Comparison of ENCODE assay signal across 21 cellular contexts in the genomic region with DNA sequence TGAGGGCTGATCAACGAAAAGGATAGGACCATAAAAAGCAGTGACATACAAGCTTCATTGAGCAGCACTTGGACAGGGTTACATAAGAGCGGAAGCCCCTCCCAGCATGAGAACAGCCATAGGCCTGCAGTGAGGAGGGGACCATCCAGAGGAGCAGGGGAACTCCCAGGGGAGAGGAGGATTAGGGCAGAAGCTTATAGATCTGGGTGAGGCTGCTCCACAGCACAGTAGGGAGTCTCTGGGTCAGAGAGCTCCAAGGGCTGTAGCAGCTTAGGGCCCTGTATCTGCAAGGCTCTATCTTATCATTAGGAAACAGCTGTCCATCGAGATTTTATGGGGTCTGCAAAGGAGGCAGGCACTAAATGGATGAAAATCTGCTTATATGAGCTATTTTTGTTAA.
A peak's percentile ranks its signal among the peaks of the same experiment; 100 is the strongest.
DNase-seq lines count a peak whose midpoint lies in the region; ATAC-seq and TF ChIP-seq lines count a peak whose summit lies in the region.
"Had no signal": no experiment of that assay in that cellular context is flagged by ENCODE, and none has a peak within 500 bp of the region (broad histone marks: within the 10 kb centered on the region; RNA-seq: fewer than 3 reads in every experiment).

No MANE protein-coding gene starts in this region.

- H3K9me3 Mint-ChIP-seq in activated CD4-positive, alpha-beta T cell treated with anti-CD3 and anti-CD28 coated beads, Interleukin-2, amount 10 ng/mL, durations not matched to agents 24 days and 14 days, result no peaks in the 10 kb centered on the region
- no peaks in the 10 kb centered on the region for H3K9me3 Mint-ChIP-seq in activated CD8-positive, alpha-beta T cell treated with anti-CD3 and anti-CD28 coated beads for 36 hours
- no peaks in the 10 kb centered on the region for H3K9me3 Mint-ChIP-seq in naive thymus-derived CD8-positive, alpha-beta T cell
- H3K9me3 Mint-ChIP-seq: mesothelial cell of epicardium, type B pancreatic cell had no signal

- CTCF ChIA-PET in activated CD8-positive, alpha-beta T cell treated with anti-CD3 and anti-CD28 coated beads for 36 hours (lab: Charles Lee), result no interaction called here

- no peak for DNase-seq in activated CD4-positive, alpha-beta T cell treated with anti-CD3 and anti-CD28 coated beads, Interleukin-2, amount 10 ng/mL, durations not matched to agents 24 days and 14 days
- no peak for DNase-seq in activated CD4-positive, alpha-beta T cell treated with anti-CD3 and anti-CD28 coated beads for 48 hours
- DNase-seq in D341Med (ENCODE audit: low spot score) (peak; percentile 68), retina (no peak)
- DNase-seq in activated CD8-positive, alpha-beta T cell treated with anti-CD3 and anti-CD28 coated beads for 36 hours, result no peak
- DNase-seq in naive thymus-derived CD8-positive, alpha-beta T cell, result no peak
- DNase-seq in NK-92 treated with Interleukin-12 subunit alpha and Interleukin-12 subunit beta, amount 100 ng/mL, for 24 hours (lab: John Stamatoyannopoulos, UW), result no peak
- DNase-seq: 8988T; activated CD4-positive, alpha-beta T cell treated with anti-CD3 and anti-CD28 coated beads, Interleukin-2, amount 50 U/mL, for 1 hour; aorta; hypothalamus; left ventricle myocardium inferior; NCI-H1105 treated with DMSO at 0.1 percent for 48 hours; NCI-H2029 treated with DMSO at 0.1 percent for 48 hours; NCI-H345; PC-9; Right ventricle myocardium superior had no signal

- POLR2A ChIA-PET in activated CD8-positive, alpha-beta T cell treated with anti-CD3 and anti-CD28 coated beads for 36 hours (lab: Charles Lee), result interaction anchor here (1.6 kb wide), 1 partner anchor 55 kb away, joined by 3 read pairs; no protein-coding TSS in a partner anchor
- POLR2A ChIA-PET in naive thymus-derived CD8-positive, alpha-beta T cell (lab: Charles Lee), result interaction anchor here (1.4 kb wide), 1 partner anchor 14 kb away, joined by 3 read pairs; no protein-coding TSS in a partner anchor

- TF ChIP-seq CTCF in activated CD8-positive, alpha-beta T cell treated with anti-CD3 and anti-CD28 coated beads for 36 hours (IDR thresholded peaks at IDR 0.05), result no peak

- no peak overlapping the region for H3K4me3 Mint-ChIP-seq in activated CD4-positive, alpha-beta T cell treated with anti-CD3 and anti-CD28 coated beads, Interleukin-2, amount 10 ng/mL, durations not matched to agents 24 days and 14 days
- H3K4me3 Mint-ChIP-seq in activated CD8-positive, alpha-beta T cell treated with anti-CD3 and anti-CD28 coated beads for 36 hours, result no peak overlapping the region
- H3K4me3 Mint-ChIP-seq in naive thymus-derived CD8-positive, alpha-beta T cell, result no peak overlapping the region
- H3K4me3 Mint-ChIP-seq: mesothelial cell of epicardium, type B pancreatic cell had no signal

- H3K27ac Mint-ChIP-seq in activated CD4-positive, alpha-beta T cell treated with anti-CD3 and anti-CD28 coated beads, Interleukin-2, amount 10 ng/mL, durations not matched to agents 24 days and 14 days, result peak overlapping the region; percentile 65
- peak overlapping the region; percentile 5 for H3K27ac Mint-ChIP-seq in activated CD8-positive, alpha-beta T cell treated with anti-CD3 and anti-CD28 coated beads for 36 hours
- peak overlapping the region in 9 of 10 donors; percentile 23 to 92 (median 69) for H3K27ac Mint-ChIP-seq in naive thymus-derived CD8-positive, alpha-beta T cell
- H3K27ac Mint-ChIP-seq: mesothelial cell of epicardium, type B pancreatic cell had no signal

- intact Hi-C loops in activated CD4-positive, alpha-beta T cell treated with anti-CD3 and anti-CD28 coated beads, Interleukin-2, amount 10 ng/mL, durations not matched to agents 24 days and 14 days (cut with micrococcal nuclease), result no loop called here
- intact Hi-C loops in activated CD8-positive, alpha-beta T cell treated with anti-CD3 and anti-CD28 coated beads for 36 hours (cut with micrococcal nuclease), result no loop called here

- H3K4me1 Mint-ChIP-seq in activated CD4-positive, alpha-beta T cell treated with anti-CD3 and anti-CD28 coated beads, Interleukin-2, amount 10 ng/mL, durations not matched to agents 24 days and 14 days, result peaks cover 2% of the 10 kb centered on the region
- H3K4me1 Mint-ChIP-seq in activated CD8-positive, alpha-beta T cell treated with anti-CD3 and anti-CD28 coated beads for 36 hours (ENCODE audit: low read depth), result no peaks in the 10 kb centered on the region
- peaks cover 0 to 2% (median 0%) of the 10 kb centered on the region in 4 donors for H3K4me1 Mint-ChIP-seq in naive thymus-derived CD8-positive, alpha-beta T cell

- no peaks in the 10 kb centered on the region for H3K27me3 Mint-ChIP-seq in activated CD4-positive, alpha-beta T cell treated with anti-CD3 and anti-CD28 coated beads, Interleukin-2, amount 10 ng/mL, durations not matched to agents 24 days and 14 days
- H3K27me3 Mint-ChIP-seq in activated CD8-positive, alpha-beta T cell treated with anti-CD3 and anti-CD28 coated beads for 36 hours, result no peaks in the 10 kb centered on the region
- no peaks in the 10 kb centered on the region for H3K27me3 Mint-ChIP-seq in naive thymus-derived CD8-positive, alpha-beta T cell
- H3K27me3 Mint-ChIP-seq: type B pancreatic cell had no signal

- H3K36me3 Mint-ChIP-seq in activated CD4-positive, alpha-beta T cell treated with anti-CD3 and anti-CD28 coated beads, Interleukin-2, amount 10 ng/mL, durations not matched to agents 24 days and 14 days (ENCODE audit: low read depth), result peaks cover 69% of the 10 kb centered on the region
- peaks cover 66% of the 10 kb centered on the region for H3K36me3 Mint-ChIP-seq in activated CD8-positive, alpha-beta T cell treated with anti-CD3 and anti-CD28 coated beads for 36 hours (ENCODE audit: low read depth)
- peaks cover 23 to 87% (median 53%) of the 10 kb centered on the region in 3 donors for H3K36me3 Mint-ChIP-seq in naive thymus-derived CD8-positive, alpha-beta T cell

- no peak for ATAC-seq in activated CD8-positive, alpha-beta T cell treated with anti-CD3 and anti-CD28 coated beads for 36 hours
- no peak for ATAC-seq in naive thymus-derived CD8-positive, alpha-beta T cell
- ATAC-seq in HG03175 (IDR thresholded peaks at IDR 0.05; ENCODE audit: unreplicated experiment), result no peak
- ATAC-seq: sciatic nerve had no signal

Comparison
In these comparisons a context has a peak if more than half of its experiments do, and no peak if none do; other contexts are left out.
1. H3K27ac Mint-ChIP-seq: peak in every context shown above with its lines; median percentile 69 in naive thymus-derived CD8-positive, alpha-beta T cell; 65 in activated CD4-positive, alpha-beta T cell treated with anti-CD3 and anti-CD28 coated beads, Interleukin-2, amount 10 ng/mL, durations not matched to agents 24 days and 14 days; 5 in activated CD8-positive, alpha-beta T cell treated with anti-CD3 and anti-CD28 coated beads for 36 hours.